Comparison of ENCODE assay signal across 1 cellular context in genomic region chr11:73950869-73951710, GRCh38.
TF ChIP-seq lines count a peak whose summit lies in the region.

Gene DNAJB13 (plus strand): TSS chr11:73951026. CDS start chr11:73951070, 44 bp downstream.

TF ChIP-seq in HepG2, 621 proteins besides CTCF, POLR2A, EP300 and RAD21 (continued from another document and continues in another):
- TF ChIP-seq, protein P1, sequence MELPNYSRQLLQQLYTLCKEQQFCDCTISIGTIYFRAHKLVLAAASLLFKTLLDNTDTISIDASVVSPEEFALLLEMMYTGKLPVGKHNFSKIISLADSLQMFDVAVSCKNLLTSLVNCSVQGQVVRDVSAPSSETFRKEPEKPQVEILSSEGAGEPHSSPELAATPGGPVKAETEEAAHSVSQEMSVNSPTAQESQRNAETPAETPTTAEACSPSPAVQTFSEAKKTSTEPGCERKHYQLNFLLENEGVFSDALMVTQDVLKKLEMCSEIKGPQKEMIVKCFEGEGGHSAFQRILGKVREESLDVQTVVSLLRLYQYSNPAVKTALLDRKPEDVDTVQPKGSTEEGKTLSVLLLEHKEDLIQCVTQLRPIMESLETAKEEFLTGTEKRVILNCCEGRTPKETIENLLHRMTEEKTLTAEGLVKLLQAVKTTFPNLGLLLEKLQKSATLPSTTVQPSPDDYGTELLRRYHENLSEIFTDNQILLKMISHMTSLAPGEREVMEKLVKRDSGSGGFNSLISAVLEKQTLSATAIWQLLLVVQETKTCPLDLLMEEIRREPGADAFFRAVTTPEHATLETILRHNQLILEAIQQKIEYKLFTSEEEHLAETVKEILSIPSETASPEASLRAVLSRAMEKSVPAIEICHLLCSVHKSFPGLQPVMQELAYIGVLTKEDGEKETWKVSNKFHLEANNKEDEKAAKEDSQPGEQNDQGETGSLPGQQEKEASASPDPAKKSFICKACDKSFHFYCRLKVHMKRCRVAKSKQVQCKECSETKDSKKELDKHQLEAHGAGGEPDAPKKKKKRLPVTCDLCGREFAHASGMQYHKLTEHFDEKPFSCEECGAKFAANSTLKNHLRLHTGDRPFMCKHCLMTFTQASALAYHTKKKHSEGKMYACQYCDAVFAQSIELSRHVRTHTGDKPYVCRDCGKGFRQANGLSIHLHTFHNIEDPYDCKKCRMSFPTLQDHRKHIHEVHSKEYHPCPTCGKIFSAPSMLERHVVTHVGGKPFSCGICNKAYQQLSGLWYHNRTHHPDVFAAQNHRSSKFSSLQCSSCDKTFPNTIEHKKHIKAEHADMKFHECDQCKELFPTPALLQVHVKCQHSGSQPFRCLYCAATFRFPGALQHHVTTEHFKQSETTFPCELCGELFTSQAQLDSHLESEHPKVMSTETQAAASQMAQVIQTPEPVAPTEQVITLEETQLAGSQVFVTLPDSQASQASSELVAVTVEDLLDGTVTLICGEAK (IDR thresholded peaks at IDR 0.05): no peak
- TF ChIP-seq, protein P1 (CRISPR knock-in tag; IDR thresholded peaks at IDR 0.05): no peak
- TF ChIP-seq ZNF296 (CRISPR knock-in tag; conservative IDR thresholded peaks at IDR 0.05) (no peak; the same call in 1 of the 2 replicates), AKAP8 (CRISPR knock-in tag; IDR thresholded peaks at IDR 0.05) (no peak; the same call in 1 of the 2 replicates), ZNF138 (CRISPR knock-in tag; IDR thresholded peaks at IDR 0.05; ENCODE audit: low read depth) (no peak), BORCS8-MEF2B (CRISPR knock-in tag; IDR thresholded peaks at IDR 0.05) (0 out of 2 replicates have a peak, but pooled peaks have one; percentile 34), KDM4B (CRISPR knock-in tag; IDR thresholded peaks at IDR 0.05) (no peak), ZNF629 (CRISPR knock-in tag; conservative IDR thresholded peaks at IDR 0.05) (peak; percentile 90), NFIC (IDR thresholded peaks at IDR 0.05; ENCODE audit: low read length) (no peak), ZNF891 (CRISPR knock-in tag; IDR thresholded peaks at IDR 0.05) (0 out of 2 replicates have a peak, but pooled peaks have one; percentile 52), STAT6 (CRISPR knock-in tag; IDR thresholded peaks at IDR 0.05; ENCODE audit: borderline replicate concordance) (no peak), ATF7 (IDR thresholded peaks at IDR 0.05) (no peak), ATF7 (CRISPR knock-in tag; IDR thresholded peaks at IDR 0.05) (no peak), MXI1 (IDR thresholded peaks at IDR 0.05; ENCODE audit: borderline replicate concordance, low read depth, low read length) (peak; percentile 89; the same call in 1 of the 3 replicates), ZNF10 (CRISPR knock-in tag; IDR thresholded peaks at IDR 0.05; ENCODE audit: borderline replicate concordance, low read depth) (no peak), ZNF382 (CRISPR knock-in tag; IDR thresholded peaks at IDR 0.05; ENCODE audit: borderline replicate concordance) (no peak), ZBTB42 (CRISPR knock-in tag; IDR thresholded peaks at IDR 0.05) (no peak), AHR (CRISPR knock-in tag; IDR thresholded peaks at IDR 0.05) (no peak), ZNF274 (CRISPR knock-in tag; IDR thresholded peaks at IDR 0.05) (no peak), ZNF142 (CRISPR knock-in tag; IDR thresholded peaks at IDR 0.05) (no peak), ZNF17 (CRISPR knock-in tag; IDR thresholded peaks at IDR 0.05) (no peak), ZNF501 (CRISPR knock-in tag; IDR thresholded peaks at IDR 0.05) (peak; percentile 64), ZSCAN22 (CRISPR knock-in tag; IDR thresholded peaks at IDR 0.05) (no peak), ZNF747 (CRISPR knock-in tag; IDR thresholded peaks at IDR 0.05; ENCODE audit: borderline replicate concordance) (no peak), NONO (IDR thresholded peaks at IDR 0.05) (no peak), NONO (CRISPR knock-in tag; conservative IDR thresholded peaks at IDR 0.05) (no peak), ZNF260 (CRISPR knock-in tag; IDR thresholded peaks at IDR 0.05; ENCODE audit: borderline replicate concordance, low read depth) (no peak), ZNF556 (CRISPR knock-in tag; IDR thresholded peaks at IDR 0.05; ENCODE audit: borderline replicate concordance) (0 out of 2 replicates have a peak, but pooled peaks have one; percentile 36), ZNF572 (CRISPR knock-in tag; IDR thresholded peaks at IDR 0.05) (no peak), CENPX (CRISPR knock-in tag; IDR thresholded peaks at IDR 0.05) (no peak), SMAD3 (CRISPR knock-in tag; IDR thresholded peaks at IDR 0.05) (0 out of 2 replicates have a peak, but pooled peaks have one; percentile 22), ZNF331 (CRISPR knock-in tag; IDR thresholded peaks at IDR 0.05) (peak; percentile 28; the same call in 1 of the 2 replicates), SRSF9 (IDR thresholded peaks at IDR 0.05; ENCODE audit: borderline replicate concordance, insufficient read depth, low read depth, low read length, poor library complexity, severe bottlenecking) (no peak), ZNF792 (CRISPR knock-in tag; IDR thresholded peaks at IDR 0.05) (0 out of 2 replicates have a peak, but pooled peaks have one; percentile 54), ARNTL (CRISPR knock-in tag; IDR thresholded peaks at IDR 0.05) (no peak)
- TF ChIP-seq, protein P2, sequence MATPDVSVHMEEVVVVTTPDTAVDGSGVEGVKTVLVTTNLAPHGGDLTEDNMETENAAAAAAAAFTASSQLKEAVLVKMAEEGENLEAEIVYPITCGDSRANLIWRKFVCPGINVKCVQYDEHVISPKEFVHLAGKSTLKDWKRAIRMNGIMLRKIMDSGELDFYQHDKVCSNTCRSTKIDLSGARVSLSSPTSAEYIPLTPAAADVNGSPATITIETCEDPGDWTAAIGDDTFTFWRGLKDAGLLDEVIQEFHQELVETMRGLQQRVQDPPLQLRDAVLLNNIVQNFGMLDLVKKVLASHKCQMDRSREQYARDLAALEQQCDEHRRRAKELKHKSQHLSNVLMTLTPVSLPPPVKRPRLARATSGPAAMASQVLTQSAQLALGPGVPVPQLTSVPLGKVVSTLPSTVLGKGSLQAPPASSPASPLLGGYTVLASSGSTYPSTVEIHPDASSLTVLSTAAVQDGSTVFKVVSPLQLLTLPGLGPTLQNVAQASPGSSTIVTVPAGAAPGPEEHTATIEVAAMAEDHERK (CRISPR knock-in tag; IDR thresholded peaks at IDR 0.05; ENCODE audit: low read depth): no peak
- TF ChIP-seq, protein P3, sequence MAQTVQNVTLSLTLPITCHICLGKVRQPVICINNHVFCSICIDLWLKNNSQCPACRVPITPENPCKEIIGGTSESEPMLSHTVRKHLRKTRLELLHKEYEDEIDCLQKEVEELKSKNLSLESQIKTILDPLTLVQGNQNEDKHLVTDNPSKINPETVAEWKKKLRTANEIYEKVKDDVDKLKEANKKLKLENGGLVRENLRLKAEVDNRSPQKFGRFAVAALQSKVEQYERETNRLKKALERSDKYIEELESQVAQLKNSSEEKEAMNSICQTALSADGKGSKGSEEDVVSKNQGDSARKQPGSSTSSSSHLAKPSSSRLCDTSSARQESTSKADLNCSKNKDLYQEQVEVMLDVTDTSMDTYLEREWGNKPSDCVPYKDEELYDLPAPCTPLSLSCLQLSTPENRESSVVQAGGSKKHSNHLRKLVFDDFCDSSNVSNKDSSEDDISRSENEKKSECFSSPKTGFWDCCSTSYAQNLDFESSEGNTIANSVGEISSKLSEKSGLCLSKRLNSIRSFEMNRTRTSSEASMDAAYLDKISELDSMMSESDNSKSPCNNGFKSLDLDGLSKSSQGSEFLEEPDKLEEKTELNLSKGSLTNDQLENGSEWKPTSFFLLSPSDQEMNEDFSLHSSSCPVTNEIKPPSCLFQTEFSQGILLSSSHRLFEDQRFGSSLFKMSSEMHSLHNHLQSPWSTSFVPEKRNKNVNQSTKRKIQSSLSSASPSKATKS (CRISPR knock-in tag; IDR thresholded peaks at IDR 0.05): no peak
- TF ChIP-seq, protein P4, sequence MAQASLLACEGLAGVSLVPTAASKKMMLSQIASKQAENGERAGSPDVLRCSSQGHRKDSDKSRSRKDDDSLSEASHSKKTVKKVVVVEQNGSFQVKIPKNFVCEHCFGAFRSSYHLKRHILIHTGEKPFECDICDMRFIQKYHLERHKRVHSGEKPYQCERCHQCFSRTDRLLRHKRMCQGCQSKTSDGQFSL (CRISPR knock-in tag; IDR thresholded peaks at IDR 0.05): no peak
- TF ChIP-seq, protein P5, sequence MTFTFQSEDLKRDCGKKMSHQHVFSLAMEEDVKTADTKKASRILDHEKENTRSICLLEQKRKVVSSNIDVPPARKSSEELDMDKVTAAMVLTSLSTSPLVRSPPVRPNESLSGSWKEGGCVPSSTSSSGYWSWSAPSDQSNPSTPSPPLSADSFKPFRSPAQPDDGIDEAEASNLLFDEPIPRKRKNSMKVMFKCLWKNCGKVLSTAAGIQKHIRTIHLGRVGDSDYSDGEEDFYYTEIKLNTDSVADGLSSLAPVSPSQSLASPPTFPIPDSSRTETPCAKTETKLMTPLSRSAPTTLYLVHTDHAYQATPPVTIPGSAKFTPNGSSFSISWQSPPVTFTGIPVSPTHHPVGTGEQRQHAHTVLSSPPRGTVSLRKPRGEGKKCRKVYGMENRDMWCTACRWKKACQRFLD (CRISPR knock-in tag; IDR thresholded peaks at IDR 0.05; ENCODE audit: borderline replicate concordance): no peak
